ENCODE assay signal across 1 cellular context in the genomic region with DNA sequence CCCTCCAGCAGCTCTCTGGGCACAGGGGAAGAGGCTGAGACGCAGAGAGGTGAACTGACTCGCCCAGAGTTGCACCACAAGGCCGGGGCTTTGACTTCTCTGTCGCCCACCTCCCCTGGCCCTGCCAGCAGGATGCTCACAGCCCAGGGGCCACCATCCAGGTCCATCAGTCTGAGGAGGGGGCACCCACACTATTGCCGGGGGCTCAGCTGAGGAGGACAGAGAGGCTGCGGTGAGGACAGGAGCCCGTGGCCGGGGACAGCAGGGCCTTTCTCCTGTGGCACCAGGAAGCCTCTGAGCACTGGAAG.
TF ChIP-seq lines count a peak whose summit lies in the region.

No MANE protein-coding gene starts in this region.

TF ChIP-seq in H1, 55 proteins besides CTCF, POLR2A, EP300 and RAD21:
- no peak for TF ChIP-seq GTF2F1 (IDR thresholded peaks at IDR 0.05; ENCODE audit: borderline replicate concordance, low read depth, low read length)
- no peak for TF ChIP-seq JUN (IDR thresholded peaks at IDR 0.05; ENCODE audit: low read depth, low read length)
- TF ChIP-seq, protein P1, sequence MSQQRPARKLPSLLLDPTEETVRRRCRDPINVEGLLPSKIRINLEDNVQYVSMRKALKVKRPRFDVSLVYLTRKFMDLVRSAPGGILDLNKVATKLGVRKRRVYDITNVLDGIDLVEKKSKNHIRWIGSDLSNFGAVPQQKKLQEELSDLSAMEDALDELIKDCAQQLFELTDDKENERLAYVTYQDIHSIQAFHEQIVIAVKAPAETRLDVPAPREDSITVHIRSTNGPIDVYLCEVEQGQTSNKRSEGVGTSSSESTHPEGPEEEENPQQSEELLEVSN (IDR thresholded peaks at IDR 0.05) = no peak
- TF ChIP-seq, protein P2, sequence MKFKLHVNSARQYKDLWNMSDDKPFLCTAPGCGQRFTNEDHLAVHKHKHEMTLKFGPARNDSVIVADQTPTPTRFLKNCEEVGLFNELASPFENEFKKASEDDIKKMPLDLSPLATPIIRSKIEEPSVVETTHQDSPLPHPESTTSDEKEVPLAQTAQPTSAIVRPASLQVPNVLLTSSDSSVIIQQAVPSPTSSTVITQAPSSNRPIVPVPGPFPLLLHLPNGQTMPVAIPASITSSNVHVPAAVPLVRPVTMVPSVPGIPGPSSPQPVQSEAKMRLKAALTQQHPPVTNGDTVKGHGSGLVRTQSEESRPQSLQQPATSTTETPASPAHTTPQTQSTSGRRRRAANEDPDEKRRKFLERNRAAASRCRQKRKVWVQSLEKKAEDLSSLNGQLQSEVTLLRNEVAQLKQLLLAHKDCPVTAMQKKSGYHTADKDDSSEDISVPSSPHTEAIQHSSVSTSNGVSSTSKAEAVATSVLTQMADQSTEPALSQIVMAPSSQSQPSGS (IDR thresholded peaks at IDR 0.05; ENCODE audit: low read length) = no peak
- no peak for TF ChIP-seq SIRT6 (IDR thresholded peaks at IDR 0.05; ENCODE audit: low read length)
- no peak for TF ChIP-seq TEAD4 (IDR thresholded peaks at IDR 0.05; ENCODE audit: low read depth, low read length)
- TF ChIP-seq RBBP5 (IDR thresholded peaks at IDR 0.05; ENCODE audit: borderline replicate concordance, low read depth, low read length) = no peak
- no peak for TF ChIP-seq ASH2L (IDR thresholded peaks at IDR 0.05; ENCODE audit: low read length)
- no peak for TF ChIP-seq CHD2 (IDR thresholded peaks at IDR 0.05; ENCODE audit: low read length)
TF ChIP-seq in H1: peak in this region for 0.
